Comparison of ENCODE assay signal across 26 cellular contexts in the genomic region with DNA sequence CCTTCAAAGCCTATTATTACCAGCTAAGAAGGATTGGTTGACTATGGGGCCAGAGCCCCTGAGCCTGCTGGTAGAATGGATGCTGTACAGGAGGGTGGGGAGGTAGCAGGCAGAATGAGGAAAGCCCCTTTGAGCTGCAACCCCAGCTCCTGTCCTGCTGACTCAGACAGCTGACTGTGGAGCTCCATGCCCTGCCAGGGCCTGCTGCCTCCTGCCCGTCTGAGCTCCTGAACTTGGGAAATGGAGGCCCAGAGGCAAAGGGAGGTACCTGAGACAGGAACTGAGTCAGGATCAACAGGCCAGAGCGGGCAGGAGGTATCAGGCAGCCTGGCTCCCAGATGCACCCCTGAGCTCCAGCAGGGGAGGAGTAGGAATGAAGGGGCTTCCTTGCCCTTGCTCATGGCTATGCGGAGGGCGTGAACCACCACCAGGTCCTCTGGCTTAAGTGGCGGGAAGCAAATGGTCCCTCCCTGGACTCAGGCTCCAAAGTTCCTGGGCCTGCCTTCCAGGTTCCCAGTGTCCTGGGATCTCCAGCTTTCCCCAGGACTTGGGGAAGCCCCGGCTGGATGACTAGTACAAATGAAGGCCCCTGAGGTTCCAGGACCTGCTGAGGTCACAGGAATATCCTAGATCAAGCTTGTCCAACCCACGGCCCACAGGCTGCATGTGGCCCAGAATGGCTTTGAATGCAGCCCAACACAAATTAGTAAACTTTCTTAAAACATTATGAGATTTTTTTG. TPM values are rescaled to one million over a fixed set of nuclear protein-coding genes. Genes with fewer than 3 reads are reported as not detected.
DNase-seq lines count a peak whose midpoint lies in the region; ATAC-seq and TF ChIP-seq lines count a peak whose summit lies in the region.
"Had no signal": no experiment of that assay in that cellular context is flagged by ENCODE, and none has a peak within 500 bp of the region (broad histone marks: within the 10 kb centered on the region; RNA-seq: fewer than 3 reads in every experiment).

No MANE protein-coding gene starts in this region.

- H3K27me3 ChIP-seq in HCT116 (ENCODE audit: insufficient read depth, low read length) (no peaks in the 10 kb centered on the region), PC-9 (ENCODE audit: insufficient read depth, low read depth) (no peaks in the 10 kb centered on the region), esophagus (ENCODE audit: control insufficient read depth in 1 of 2, insufficient read depth in 2 of 2, low read length in 2 of 2) (no peaks in the 10 kb centered on the region), prostate gland (replicated peaks; ENCODE audit: insufficient read depth) (no peaks in the 10 kb centered on the region)
- H3K27me3 ChIP-seq: adrenal gland, uterus had no signal

- H4K20me1 ChIP-seq in HCT116 (ENCODE audit: insufficient read depth) = no peaks in the 10 kb centered on the region
- no peaks in the 10 kb centered on the region for H4K20me1 ChIP-seq in PC-9 (ENCODE audit: insufficient read depth)

- ATAC-seq in HCT116 = no peak
- ATAC-seq: right cardiac atrium had no signal

- BruUV-seq in HCT116 (replicated peaks; lab: Mats Ljungman, UMichigan) (no TSS peak), PC-9 (replicated peaks; lab: Mats Ljungman, UMichigan) (no TSS peak)

- TF ChIP-seq POLR2A in HCT116 (IDR thresholded peaks at IDR 0.05; ENCODE audit: borderline replicate concordance, extremely low read depth, insufficient read depth, insufficient read length) (no peak), prostate gland (IDR thresholded peaks at IDR 0.05) (no peak)

- TF ChIP-seq RAD21 in HCT116 (IDR thresholded peaks at IDR 0.05; ENCODE audit: low read depth) = no peak

- H3K4me2 ChIP-seq in HCT116 (ENCODE audit: low read length) (peak overlapping the region; percentile 24; the same call in 1 of the 2 replicates), PC-9 (peak overlapping the region; percentile 40; the same call in 1 of the 2 replicates)

- peaks cover 34 to 76% of the 10 kb centered on the region in 2 experiments for H3K4me1 ChIP-seq in HCT116 (ENCODE audit: control insufficient read depth in 1 of 2, insufficient read depth in 2 of 2, low read length in 2 of 2)
- H3K4me1 ChIP-seq in PC-9 (replicated peaks; ENCODE audit: insufficient read depth) = peaks cover 76% of the 10 kb centered on the region
- peaks cover 3 to 32% of the 10 kb centered on the region in 2 donors for H3K4me1 ChIP-seq in esophagus (ENCODE audit: control insufficient read depth in 2 of 2, insufficient read depth in 2 of 2, low read length in 1 of 2)
- peaks cover 28% of the 10 kb centered on the region for H3K4me1 ChIP-seq in prostate gland (replicated peaks)
- H3K4me1 ChIP-seq: adrenal gland, uterus had no signal

- no peak overlapping the region for H3K4me3 ChIP-seq in HCT116 (replicated peaks in 1 of 2; ENCODE audit: low read depth in 1 of 2, low read length in 2 of 2)
- H3K4me3 ChIP-seq in PC-9 = no peak overlapping the region
- no peak overlapping the region for H3K4me3 ChIP-seq in esophagus (ENCODE audit: low read depth in 1 of 2, low read length in 2 of 2)
- no peak overlapping the region for H3K4me3 ChIP-seq in prostate gland
- H3K4me3 ChIP-seq: adrenal gland, SK-N-MC, uterus had no signal

- H2AFZ ChIP-seq in HCT116 (ENCODE audit: low read depth, low read length, poor library complexity, severe bottlenecking) (no peak overlapping the region), PC-9 (no peak overlapping the region)

- CTCF ChIA-PET in HCT116 (lab: Charles Lee) (interaction anchor here (0.8 to 3.4 kb wide), 9 partner anchors 9 to 275 kb away, joined by 3 to 14 read pairs (median 4); no protein-coding TSS in a partner anchor), PC-9 (lab: Charles Lee) (interaction anchor here (0.5 to 4.4 kb wide), 3 partner anchors 9 to 264 kb away, joined by 3 to 18 read pairs (median 6); no protein-coding TSS in a partner anchor)

- DNase-seq in HCT116 (ENCODE audit: low read depth, low spot score) = no peak
- DNase-seq in PC-9 = peak in 1 of 2 experiments; percentile 50
- DNase-seq in prostate gland (ENCODE audit: low spot score) = no peak
- DNase-seq in NCI-H1105 treated with DMSO at 0.1 percent for 48 hours (lab: John Stamatoyannopoulos, UW) = no peak
- DNase-seq in NCI-H345 (lab: John Stamatoyannopoulos, UW) = no peak
- no peak for DNase-seq in ACHN
- DNase-seq: activated CD4-positive, alpha-beta T cell treated with anti-CD3 and anti-CD28 coated beads, Interleukin-2, amount 50 U/mL, for 1 hour; activated CD8-positive, alpha-beta memory T cell treated with anti-CD3 and anti-CD28 coated beads, Interleukin-2, amount 50 U/mL, for 4 hours; activated effector memory CD4-positive, alpha-beta T cell treated with anti-CD3 and anti-CD28 coated beads, Interleukin-2, amount 50 U/mL, for 16 hours; adrenal gland; CD4-positive, CD25-positive, alpha-beta regulatory T cell; cortex of kidney; endodermal cell; head of caudate nucleus; naive B cell; NCI-H1417 treated with DMSO at 0.1 percent for 48 hours; NCI-H510A treated with DMSO at 0.1 percent for 48 hours; right cardiac atrium; uterus had no signal

- RAD21 ChIA-PET in HCT116 (lab: Charles Lee; ENCODE audit: low non-redundant PET in 1 of 2, low total read pairs in 2 of 2, uncharacterized antibody in 2 of 2, unreplicated experiment in 2 of 2) = no interaction called here

- POLR2A ChIA-PET in HCT116 (lab: Charles Lee) (interaction anchor here (0.6 to 1.8 kb wide), 4 partner anchors 9 to 997 kb away, joined by 3 to 7 read pairs (median 4); no protein-coding TSS in a partner anchor), PC-9 (lab: Charles Lee; ENCODE audit: unreplicated experiment) (interaction anchor here (0.6 to 1.2 kb wide), 3 partner anchors 10 to 977 kb away, joined by 5 to 11 read pairs (median 6); no protein-coding TSS in a partner anchor)

- intact Hi-C loops in HCT116 (cut with micrococcal nuclease) (no loop called here), PC-9 (cut with micrococcal nuclease; ENCODE audit: unreplicated experiment) (no loop called here), prostate gland (cut with DNase I) (no loop called here)

- no peaks in the 10 kb centered on the region for H3K9me3 ChIP-seq in HCT116 (ENCODE audit: control insufficient read depth in 1 of 2, insufficient read depth in 1 of 2, low read depth in 1 of 2, low read length in 2 of 2)
- H3K9me3 ChIP-seq in PC-9 (ENCODE audit: insufficient read depth, low read depth) = no peaks in the 10 kb centered on the region
- no peaks in the 10 kb centered on the region for H3K9me3 ChIP-seq in esophagus (ENCODE audit: control insufficient read depth in 2 of 2, insufficient read depth in 1 of 2, low read depth in 1 of 2, low read length in 1 of 2)
- no peaks in the 10 kb centered on the region for H3K9me3 ChIP-seq in prostate gland
- H3K9me3 ChIP-seq: adrenal gland, uterus had no signal

- H3K9ac ChIP-seq in HCT116 (ENCODE audit: low read length) = no peak overlapping the region

- 50 to 76% methylated on average over 7 of the region's 7 CpGs for WGBS in esophagus, 2 donors
- WGBS in prostate gland = 84% methylated on average over 7 of the region's 7 CpGs

- peaks cover 41% of the 10 kb centered on the region for H3F3A ChIP-seq in PC-9 (ENCODE audit: insufficient read depth, low read depth)

- peaks cover 12% of the 10 kb centered on the region for H3K79me2 ChIP-seq in HCT116 (ENCODE audit: insufficient read depth, low read length)
- peaks cover 11% of the 10 kb centered on the region for H3K79me2 ChIP-seq in PC-9 (ENCODE audit: low read depth)

- peaks cover 0 to 6% of the 10 kb centered on the region in 2 experiments; a peak in 1 of 4 replicates for H3K36me3 ChIP-seq in HCT116 (ENCODE audit: control insufficient read depth in 1 of 2, insufficient read depth in 2 of 2, low read length in 2 of 2)
- H3K36me3 ChIP-seq in PC-9 (ENCODE audit: low read depth) = no peaks in the 10 kb centered on the region
- H3K36me3 ChIP-seq in esophagus (ENCODE audit: control insufficient read depth in 2 of 2, insufficient read depth in 2 of 2, low read length in 1 of 2) = peaks cover 4 to 6% of the 10 kb centered on the region in 2 donors
- no peaks in the 10 kb centered on the region for H3K36me3 ChIP-seq in prostate gland
- H3K36me3 ChIP-seq: uterus had no signal

- TF ChIP-seq CTCF in HCT116 (IDR thresholded peaks at IDR 0.05 in 2 of 3, conservative IDR thresholded peaks at IDR 0.05 in 1 of 3; ENCODE audit: borderline replicate concordance in 1 of 3, insufficient read depth in 1 of 3, low read depth in 2 of 3, low read length in 2 of 3) (no peak), PC-9 (conservative IDR thresholded peaks at IDR 0.05) (no peak), prostate gland (IDR thresholded peaks at IDR 0.05) (no peak)

- in situ Hi-C loops in ACHN (cut with HindIII; ENCODE audit: low pct_ligation_motif_present, low pct_unique_long_range_greater_than_20kb, low sequenced_read_pairs) = no loop called here

- no peak overlapping the region for H3K27ac ChIP-seq in HCT116 (ENCODE audit: low read depth, low read length)
- peak overlapping the region; percentile 73 for H3K27ac ChIP-seq in PC-9
- H3K27ac ChIP-seq in esophagus (ENCODE audit: low read depth in 2 of 2, low read length in 1 of 2) = peak overlapping the region; percentile 86 to 97
- peak overlapping the region; percentile 6 to 85 for H3K27ac ChIP-seq in prostate gland
- H3K27ac ChIP-seq: adrenal gland, SK-N-MC, VCaP had no signal

- no peaks in the 10 kb centered on the region for H3K9me2 ChIP-seq in HCT116 (ENCODE audit: insufficient read depth)
- H3K9me2 ChIP-seq in PC-9 (ENCODE audit: insufficient read depth) = no peaks in the 10 kb centered on the region

TF ChIP-seq in HCT116, 20 proteins besides CTCF, POLR2A, EP300 and RAD21 (continues in another document):
- TF ChIP-seq YY1 (IDR thresholded peaks at IDR 0.05; ENCODE audit: extremely low read depth, insufficient replicate concordance, low read depth, low read length) (no peak), EGR1 (IDR thresholded peaks at IDR 0.05; ENCODE audit: low read depth) (no peak)

RNA-seq across cellular contexts. Expression of gene SFN, which starts 3.9 kb away (rescaled TPM):
- total RNA-seq in HCT116 (2021; ENCODE audit: unreplicated experiment) (245 TPM), PC-9 (2021) (326 and 355 TPM in 2 replicates), prostate gland (10 to 100 TPM; 39.2 to 80.7 TPM)
- 354 and 441 TPM in 2 replicates for polyA plus RNA-seq in HCT116 (2012)
- 1,000 to 10,000 TPM; 1,075 to 2,440 TPM for polyA plus RNA-seq in esophagus
- total RNA-seq: osteocyte, RPMI7951 had no signal
- polyA plus RNA-seq: CD4-positive, CD25-positive, alpha-beta regulatory T cell; IgD-negative memory B cell had no signal

RNA-seq across cellular contexts. Expression of gene GPN2, which starts 31.0 kb away (rescaled TPM):
- total RNA-seq in HCT116 (2021; ENCODE audit: unreplicated experiment) (37.2 TPM), PC-9 (2021) (23.8 and 30.6 TPM in 2 replicates), prostate gland (10 to 100 TPM; 15.7 to 26.0 TPM)
- 42.0 and 42.9 TPM in 2 replicates for polyA plus RNA-seq in HCT116 (2012)
- 10 to 100 TPM; 10.4 to 16.4 TPM for polyA plus RNA-seq in esophagus

RNA-seq across cellular contexts. Expression of gene ZDHHC18, which starts 32.6 kb away (rescaled TPM):
- total RNA-seq in HCT116 (2021; ENCODE audit: unreplicated experiment) = 24.4 TPM
- polyA plus RNA-seq in HCT116 (2012) = 30.7 and 39.9 TPM in 2 replicates
- 27.2 and 36.1 TPM in 2 replicates for total RNA-seq in PC-9 (2021)
- polyA plus RNA-seq in esophagus = 10 to 100 TPM; 14.4 to 15.0 TPM
- total RNA-seq in prostate gland = 10 to 100 TPM; 20.0 to 30.7 TPM

RNA-seq across cellular contexts. Expression of gene GPATCH3, which starts 41.2 kb away (rescaled TPM):
- 14.8 TPM for total RNA-seq in HCT116 (2021; ENCODE audit: unreplicated experiment)
- polyA plus RNA-seq in HCT116 (2012) = 7.2 and 8.1 TPM in 2 replicates
- total RNA-seq in PC-9 (2021) = 13.1 and 16.7 TPM in 2 replicates
- polyA plus RNA-seq in esophagus = 1 to 10 TPM; 6.9 to 7.0 TPM
- total RNA-seq in prostate gland = 10 to 100 TPM in 1 of 2 donors, 1 to 10 TPM in 1; 9.2 to 28.2 TPM

RNA-seq across cellular contexts. Expression of gene NR0B2, which starts 54.7 kb away (rescaled TPM):
- total RNA-seq in HCT116 (2021; ENCODE audit: unreplicated experiment) = not detected
- 0.11 TPM in 1 of 2 replicates, not detected in the other for polyA plus RNA-seq in HCT116 (2012)
- total RNA-seq in PC-9 (2021) = not detected in 2 replicates
- polyA plus RNA-seq in esophagus = not detected
- total RNA-seq in prostate gland = not detected
- total RNA-seq: CD4-positive, CD25-positive, alpha-beta regulatory T cell; endodermal cell; osteocyte; RPMI7951; T-helper 2 cell treated with Interferon-gamma antibody and Interleukin-4, amounts not matched to agents 100 ng/mL and 5 ng/mL, for 36 hours; uterus had no signal
- polyA plus RNA-seq: CD4-positive, CD25-positive, alpha-beta regulatory T cell; IgD-negative memory B cell had no signal
